In the genomic region with DNA sequence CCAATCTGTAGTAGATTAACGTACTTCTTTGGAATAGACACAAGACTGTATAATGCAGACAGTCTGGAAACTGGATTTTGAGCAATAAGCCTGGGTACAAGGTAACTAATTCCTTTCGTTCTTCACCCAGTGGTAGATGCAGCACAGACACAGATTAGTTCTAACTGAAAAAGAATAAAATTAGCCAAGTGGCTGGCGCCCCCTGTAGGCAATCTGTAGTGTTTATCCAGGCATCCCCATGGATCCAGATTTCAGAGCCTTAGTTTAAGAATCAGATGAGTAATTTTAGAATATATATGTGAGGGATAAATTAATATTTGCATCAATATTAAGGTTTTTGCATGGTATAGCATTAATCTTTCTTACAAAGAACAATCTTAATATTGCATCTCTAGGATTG, we compare ENCODE assay signal across 8 cellular contexts.
DNase-seq lines count a peak whose midpoint lies in the region; ATAC-seq, FAIRE-seq and TF ChIP-seq lines count a peak whose summit lies in the region.

No MANE protein-coding gene starts in this region.

- H3K4me2 ChIP-seq in HepG2 (ENCODE audit: low read depth, low read length), result no peak overlapping the region

- FAIRE-seq in HepG2 (lab: Jason Lieb, UNC), result no peak

- CTCF ChIA-PET in HepG2 (lab: Yijun Ruan, JAX; ENCODE audit: low intra/inter-chr PET ratio, low total read pairs), result no interaction called here

- BruUV-seq in HepG2 (replicated peaks; lab: Mats Ljungman, UMichigan), result no TSS peak

- no peak overlapping the region for H3K4me3 ChIP-seq in MG63
- no peak overlapping the region for H3K4me3 ChIP-seq in WERI-Rb-1 (ENCODE audit: low read depth, low read length)
- no peak overlapping the region for H3K4me3 ChIP-seq in HepG2 (replicated peaks in 1 of 3; ENCODE audit: insufficient read depth in 1 of 3, low read depth in 2 of 3, low read length in 3 of 3)

- TF ChIP-seq EP300 in HepG2 (IDR thresholded peaks at IDR 0.05; ENCODE audit: low read depth in 2 of 2, low read length in 2 of 2) (no peak), HepG2 (CRISPR knock-in tag; IDR thresholded peaks at IDR 0.05; ENCODE audit: borderline replicate concordance) (no peak)

- ATAC-seq in HepG2, result peak; percentile 55
- ATAC-seq in GM21786 (IDR thresholded peaks at IDR 0.05; ENCODE audit: unreplicated experiment), result no peak

- 4% methylated on average over 3 of the region's 3 CpGs for WGBS in HepG2 (ENCODE audit: low lambda C conversion rate)

- POLR2A ChIA-PET in HepG2 (lab: Yijun Ruan, JAX), result no interaction called here

- no peak for TF ChIP-seq POLR2A in HepG2 (IDR thresholded peaks at IDR 0.05; ENCODE audit: insufficient read depth in 1 of 2, low read depth in 2 of 2, low read length in 2 of 2)

- H3K27me3 ChIP-seq in MG63, result no peaks in the 10 kb centered on the region
- H3K27me3 ChIP-seq in WERI-Rb-1 (ENCODE audit: insufficient read depth, low read depth, severe bottlenecking), result no peaks in the 10 kb centered on the region
- no peaks in the 10 kb centered on the region for H3K27me3 ChIP-seq in HepG2 (ENCODE audit: control insufficient read depth in 1 of 2, insufficient read depth in 2 of 2, low read length in 2 of 2)

- H3K36me3 ChIP-seq in MG63 (no peaks in the 10 kb centered on the region), WERI-Rb-1 (no peaks in the 10 kb centered on the region), HepG2 (replicated peaks in 1 of 2; ENCODE audit: control insufficient read depth in 1 of 2, insufficient read depth in 2 of 2, low read length in 2 of 2) (no peaks in the 10 kb centered on the region)

- no peaks in the 10 kb centered on the region for H4K20me1 ChIP-seq in HepG2 (ENCODE audit: insufficient read depth, low read length)

- H3K27ac ChIP-seq in WERI-Rb-1 (no peak overlapping the region), HepG2 (ENCODE audit: extremely low read length, insufficient read depth, low read length) (no peak overlapping the region)

- in situ Hi-C loops in HepG2 (cut with HindIII; ENCODE audit: extremely low pct_ligation_motif_present, low pct_unique_long_range_greater_than_20kb), result no loop called here

- H3K4me1 ChIP-seq in HepG2 (ENCODE audit: insufficient read depth, low read length), result no peaks in the 10 kb centered on the region

- no peak overlapping the region for H3K9ac ChIP-seq in HepG2 (ENCODE audit: insufficient read depth, low read depth, low read length)

- no peaks in the 10 kb centered on the region for H3K9me3 ChIP-seq in MG63
- H3K9me3 ChIP-seq in WERI-Rb-1 (ENCODE audit: severe bottlenecking), result no peaks in the 10 kb centered on the region
- H3K9me3 ChIP-seq in HepG2 (ENCODE audit: low read length), result no peaks in the 10 kb centered on the region

- intact Hi-C loops in HepG2 (cut with micrococcal nuclease; ENCODE audit: unreplicated experiment), result loop anchor here (1.0 to 5.0 kb wide), 2 partner anchors 187 to 617 kb away; no protein-coding TSS in a partner anchor

- no peaks in the 10 kb centered on the region for H3K79me2 ChIP-seq in HepG2 (ENCODE audit: insufficient read depth, low read length)

- H2AFZ ChIP-seq in HepG2 (ENCODE audit: low read length), result no peak overlapping the region

- DNase-seq in SIG-M5 treated with dmso at 0.1 percent for 504 hours (lab: John Stamatoyannopoulos, UW; ENCODE audit: unreplicated experiment) (peak; percentile 16), SIG-M5 (lab: John Stamatoyannopoulos, UW) (no peak), MG63 (peak; percentile 6), WERI-Rb-1 (peak; percentile 75), HepG2 (ENCODE audit: low spot score) (peak; percentile 11), DMS79 (lab: John Stamatoyannopoulos, UW) (no peak)
- DNase-seq in stimulated activated naive CD4-positive, alpha-beta T cell treated with Interleukin-2 at 50 U/mL for 16 hours (lab: John Stamatoyannopoulos, UW), result no peak

- TF ChIP-seq CTCF in WERI-Rb-1 (IDR thresholded peaks at IDR 0.05; ENCODE audit: low read depth, low read length), result peak; percentile 67
- TF ChIP-seq CTCF in HepG2 (CRISPR knock-in tag; IDR thresholded peaks at IDR 0.05), result peak; percentile 38; the same call in 1 of the 2 replicates

- no peak for TF ChIP-seq RAD21 in HepG2 (CRISPR knock-in tag; IDR thresholded peaks at IDR 0.05)

TF ChIP-seq in HepG2, 621 proteins besides CTCF, POLR2A, EP300 and RAD21:
- TF ChIP-seq ZNF382 (CRISPR knock-in tag; IDR thresholded peaks at IDR 0.05; ENCODE audit: borderline replicate concordance) (no peak), STAG1 (CRISPR knock-in tag; IDR thresholded peaks at IDR 0.05) (peak; percentile 53)

Comparison
In these comparisons a context has a peak if more than half of its experiments do, and no peak if none do; other contexts are left out.
1. DNase-seq: peak in SIG-M5 treated with dmso at 0.1 percent for 504 hours (single experiment), MG63 (single experiment), WERI-Rb-1 (single experiment) and HepG2 (single experiment); none in SIG-M5 (single experiment), DMS79 (single experiment) and stimulated activated naive CD4-positive, alpha-beta T cell treated with Interleukin-2 at 50 U/mL for 16 hours (single experiment).